Comparison of ENCODE assay signal across 10 cellular contexts in the genomic region with DNA sequence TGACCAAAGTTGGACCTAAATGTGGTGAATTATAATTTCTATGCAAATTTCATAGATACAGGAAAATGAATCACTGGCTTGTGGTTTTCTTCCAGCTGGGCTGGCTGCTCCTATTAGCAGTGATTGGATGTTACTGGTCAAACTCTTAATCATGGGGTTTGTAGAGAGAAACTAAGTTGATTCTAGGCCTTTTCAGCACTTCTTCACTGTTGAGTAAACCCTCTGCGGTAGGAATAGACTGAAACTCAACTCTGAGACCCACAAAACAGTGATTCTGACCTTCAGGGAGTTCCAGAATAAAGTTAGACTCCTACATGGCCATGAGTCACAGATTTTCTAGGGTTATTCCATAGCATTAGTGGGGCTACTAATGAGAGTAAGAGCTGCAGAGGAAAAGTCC. TPM values are rescaled to one million over a fixed set of nuclear protein-coding genes. Genes with fewer than 3 reads are reported as not detected.
DNase-seq lines count a peak whose midpoint lies in the region; ATAC-seq and TF ChIP-seq lines count a peak whose summit lies in the region.
"Had no signal": no experiment of that assay in that cellular context is flagged by ENCODE, and none has a peak within 500 bp of the region (broad histone marks: within the 10 kb centered on the region; RNA-seq: fewer than 3 reads in every experiment).

No MANE protein-coding gene starts in this region.

- no peaks in the 10 kb centered on the region for H3K36me3 ChIP-seq in colonic mucosa
- no peaks in the 10 kb centered on the region for H3K36me3 ChIP-seq in upper lobe of right lung

- peaks cover 0 to 12% (median 0%) of the 10 kb centered on the region in 5 donors for H3K27me3 Mint-ChIP-seq in naive thymus-derived CD8-positive, alpha-beta T cell

- intact Hi-C loops in colonic mucosa (cut with DNase I) (no loop called here), upper lobe of right lung (cut with DNase I) (no loop called here)

- no peaks in the 10 kb centered on the region for H3K36me3 Mint-ChIP-seq in naive thymus-derived CD8-positive, alpha-beta T cell

- H3K4me3 ChIP-seq in GM12865 (ENCODE audit: low read depth, low read length) = no peak overlapping the region
- H3K4me3 ChIP-seq in colonic mucosa = no peak overlapping the region
- no peak overlapping the region for H3K4me3 ChIP-seq in upper lobe of right lung

- no peaks in the 10 kb centered on the region for H3K27me3 ChIP-seq in colonic mucosa
- no peaks in the 10 kb centered on the region for H3K27me3 ChIP-seq in upper lobe of right lung

- H3K4me1 Mint-ChIP-seq in naive thymus-derived CD8-positive, alpha-beta T cell = no peaks in the 10 kb centered on the region

- H3K27ac ChIP-seq in colonic mucosa = no peak overlapping the region
- no peak overlapping the region for H3K27ac ChIP-seq in upper lobe of right lung

- no peak overlapping the region for H3K9ac ChIP-seq in colonic mucosa (ENCODE audit: low read depth in 2 of 2, low read length in 2 of 2)

- H3K27ac Mint-ChIP-seq in naive thymus-derived CD8-positive, alpha-beta T cell = no peak overlapping the region
- H3K27ac Mint-ChIP-seq: T-helper 1 cell treated with Interleukin-12 subunit alpha and Interleukin-12 subunit beta and Interleukin-4 antibody, amounts not matched to agents 30 μg/mL and 1 μg/mL, for 36 hours had no signal

- H3K4me1 ChIP-seq in colonic mucosa (no peaks in the 10 kb centered on the region), upper lobe of right lung (no peaks in the 10 kb centered on the region)

- H3K9me3 Mint-ChIP-seq in naive thymus-derived CD8-positive, alpha-beta T cell = no peaks in the 10 kb centered on the region
- H3K9me3 Mint-ChIP-seq: T-helper 1 cell treated with Interleukin-12 subunit alpha and Interleukin-12 subunit beta and Interleukin-4 antibody, amounts not matched to agents 30 μg/mL and 1 μg/mL, for 36 hours had no signal

- H3K9me3 ChIP-seq in colonic mucosa = no peaks in the 10 kb centered on the region
- H3K9me3 ChIP-seq in upper lobe of right lung = no peaks in the 10 kb centered on the region

- ATAC-seq in GM21717 (IDR thresholded peaks at IDR 0.05; ENCODE audit: unreplicated experiment) (peak; percentile 94), HG03558 (IDR thresholded peaks at IDR 0.05; ENCODE audit: extremely low read depth, unreplicated experiment) (peak; percentile 69), upper lobe of right lung (no peak)
- no peak for ATAC-seq in naive thymus-derived CD8-positive, alpha-beta T cell

- TF ChIP-seq CTCF in GM12865 (IDR thresholded peaks at IDR 0.05; ENCODE audit: insufficient read depth, low read depth, low read length, missing control alignments) = no peak
- no peak for TF ChIP-seq CTCF in colonic mucosa (IDR thresholded peaks at IDR 0.05)
- TF ChIP-seq CTCF in upper lobe of right lung (IDR thresholded peaks at IDR 0.05) = no peak

- H3K4me3 Mint-ChIP-seq in naive thymus-derived CD8-positive, alpha-beta T cell = no peak overlapping the region
- H3K4me3 Mint-ChIP-seq: T-helper 1 cell treated with Interleukin-12 subunit alpha and Interleukin-12 subunit beta and Interleukin-4 antibody, amounts not matched to agents 30 μg/mL and 1 μg/mL, for 36 hours had no signal

- POLR2A ChIA-PET in naive thymus-derived CD8-positive, alpha-beta T cell (lab: Charles Lee) = no interaction called here

- DNase-seq in GM12865 (ENCODE audit: low read depth) (peak; percentile 55), foreskin melanocyte (peak; percentile 47), colonic mucosa (no peak), NCI-H82 treated with DMSO at 0.1 percent for 48 hours (lab: John Stamatoyannopoulos, UW; ENCODE audit: unreplicated experiment) (no peak), upper lobe of right lung (no peak)
- no peak for DNase-seq in naive thymus-derived CD8-positive, alpha-beta T cell
- DNase-seq: stimulated activated CD4-positive, alpha-beta T cell treated with anti-CD3 and anti-CD28 coated beads, Interleukin-2, amount 100 ng/mL, for 24 hours had no signal

RNA-seq across cellular contexts. Expression of a gene that starts 47.9 kb away (rescaled TPM):
- total RNA-seq in naive thymus-derived CD8-positive, alpha-beta T cell = 10 to 100 TPM; 12.9 to 16.1 TPM
- 1 to 10 TPM in 2 of 3 donors, under 1 TPM in 1; 0.78 to 2.5 (median 1.1) TPM for polyA plus RNA-seq in naive thymus-derived CD8-positive, alpha-beta T cell
- total RNA-seq in colonic mucosa (10 to 100 TPM; 12.3 to 18.8 TPM), upper lobe of right lung (10.8 TPM)

Comparison
In these comparisons a context has a peak if more than half of its experiments do, and no peak if none do; other contexts are left out.
1. DNase-seq: peak in GM12865 (single experiment) and foreskin melanocyte (single experiment); none in naive thymus-derived CD8-positive, alpha-beta T cell (0 of 10), colonic mucosa (single experiment), NCI-H82 treated with DMSO at 0.1 percent for 48 hours (single experiment) and upper lobe of right lung (single experiment).
2. ATAC-seq: peak in GM21717 (single experiment) and HG03558 (single experiment); none in naive thymus-derived CD8-positive, alpha-beta T cell (0 of 2) and upper lobe of right lung (single experiment).